Comparison of ENCODE assay signal across 25 cellular contexts in the genomic region with DNA sequence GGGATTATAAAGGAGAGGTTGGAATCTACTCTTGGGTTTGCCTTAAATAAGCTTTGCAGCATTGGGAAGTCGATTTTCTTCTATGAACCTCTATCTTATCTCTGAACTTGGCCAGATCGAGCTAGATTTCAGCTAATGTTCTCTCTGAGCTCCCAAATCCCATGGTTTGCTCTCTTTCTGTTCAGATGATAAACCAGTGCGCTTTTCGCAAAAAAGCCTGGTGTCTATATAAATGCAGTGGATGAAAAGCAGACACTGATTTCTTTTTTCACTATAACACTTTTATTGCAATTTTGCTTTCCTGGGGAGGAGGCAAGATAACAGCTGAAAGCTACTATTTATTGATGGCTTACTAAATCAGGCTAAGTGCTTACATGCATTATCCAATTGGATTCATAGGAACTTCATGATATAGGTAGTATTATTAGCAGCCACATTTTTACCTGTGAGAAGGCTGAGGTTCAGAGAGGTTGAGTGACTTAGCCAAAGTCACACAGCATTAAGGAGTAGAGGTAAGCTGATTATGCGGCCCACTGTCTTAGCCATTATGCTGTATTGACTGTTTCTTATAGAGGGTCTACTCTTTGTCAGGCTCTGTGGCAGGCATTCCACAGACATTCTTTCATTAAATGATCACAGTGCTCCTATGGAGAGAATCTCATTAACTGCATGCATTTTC.
"Had no signal": no experiment of that assay in that cellular context is flagged by ENCODE, and none has a peak within 500 bp of the region (broad histone marks: within the 10 kb centered on the region; RNA-seq: fewer than 3 reads in every experiment).

No MANE protein-coding gene starts in this region.

- H3K9me3 ChIP-seq: left ventricle myocardium inferior, mucosa of descending colon, pancreas, prostate gland, sigmoid colon, spleen, uterus had no signal

- H3K27me3 Mint-ChIP-seq: naive thymus-derived CD4-positive, alpha-beta T cell; natural killer cell treated with Interleukin-12 subunit alpha and Interleukin-12 subunit beta and Interleukin-15 and Interleukin-18, amount 100 ng/mL, for 72 hours; stimulated activated naive CD8-positive, alpha-beta T cell treated with anti-CD3 and anti-CD28 coated beads, Interleukin-15, Interleukin-2, amounts not matched to agents 100 ng/mL and 50 ng/mL, for 24 hours; type B pancreatic cell had no signal

- H3K4me2 ChIP-seq: hepatocyte had no signal

- H3K36me3 ChIP-seq: left ventricle myocardium inferior, pancreas, prostate gland, sigmoid colon, spleen, uterus had no signal

- DNase-seq: islet precursor cell; left ventricle myocardium inferior; midbrain; mucosa of descending colon; naive thymus-derived CD4-positive, alpha-beta T cell; nucleus accumbens; pancreas; posterior cingulate gyrus; retina; right cardiac atrium; sigmoid colon; small intestine; spleen; stimulated activated CD4-positive, alpha-beta T cell treated with anti-CD3 and anti-CD28 coated beads, Interleukin-4, amount 100 ng/mL, for 24 hours; stimulated activated naive CD4-positive, alpha-beta T cell; substantia nigra; uterus had no signal

- H3K36me3 Mint-ChIP-seq: natural killer cell treated with Interleukin-12 subunit alpha and Interleukin-12 subunit beta and Interleukin-15 and Interleukin-18, amount 100 ng/mL, for 72 hours; stimulated activated effector memory CD8-positive, alpha-beta T cell treated with anti-CD3 and anti-CD28 coated beads, Interleukin-12 subunit alpha, Interleukin-12 subunit beta, amount 100 ng/mL, for 72 hours had no signal

- H3K27ac Mint-ChIP-seq: naive thymus-derived CD4-positive, alpha-beta T cell; natural killer cell treated with Interleukin-12 subunit alpha and Interleukin-12 subunit beta and Interleukin-15 and Interleukin-18, amount 100 ng/mL, for 72 hours; stimulated activated effector memory CD8-positive, alpha-beta T cell treated with anti-CD3 and anti-CD28 coated beads, Interleukin-12 subunit alpha, Interleukin-12 subunit beta, amount 100 ng/mL, for 72 hours; stimulated activated naive CD8-positive, alpha-beta T cell treated with anti-CD3 and anti-CD28 coated beads, Interleukin-15, Interleukin-2, amounts not matched to agents 100 ng/mL and 50 ng/mL, for 24 hours; type B pancreatic cell had no signal

- ATAC-seq: mucosa of descending colon; naive thymus-derived CD4-positive, alpha-beta T cell; natural killer cell treated with Interleukin-12 subunit alpha and Interleukin-12 subunit beta and Interleukin-15 and Interleukin-18, amount 100 ng/mL, for 72 hours; pancreas; right cardiac atrium; stimulated activated effector memory CD8-positive, alpha-beta T cell treated with anti-CD3 and anti-CD28 coated beads, Interleukin-12 subunit alpha, Interleukin-12 subunit beta, amount 100 ng/mL, for 72 hours had no signal

- H3K4me3 ChIP-seq: hepatocyte, left ventricle myocardium inferior, lung, mucosa of descending colon, pancreas, prostate gland, sigmoid colon, spleen, tibial nerve, uterus had no signal

- H3K27ac ChIP-seq: hepatocyte, left ventricle myocardium inferior, pancreas, prostate gland, sigmoid colon, spleen, tibial nerve, uterus had no signal

- H3K79me2 ChIP-seq: hepatocyte had no signal

- H3K9me3 Mint-ChIP-seq: natural killer cell treated with Interleukin-12 subunit alpha and Interleukin-12 subunit beta and Interleukin-15 and Interleukin-18, amount 100 ng/mL, for 72 hours; stimulated activated effector memory CD8-positive, alpha-beta T cell treated with anti-CD3 and anti-CD28 coated beads, Interleukin-12 subunit alpha, Interleukin-12 subunit beta, amount 100 ng/mL, for 72 hours; type B pancreatic cell had no signal

- H3K4me1 ChIP-seq: prostate gland, sigmoid colon, tibial nerve, uterus had no signal

- H3K4me3 Mint-ChIP-seq: naive thymus-derived CD4-positive, alpha-beta T cell; natural killer cell treated with Interleukin-12 subunit alpha and Interleukin-12 subunit beta and Interleukin-15 and Interleukin-18, amount 100 ng/mL, for 72 hours; stimulated activated effector memory CD8-positive, alpha-beta T cell treated with anti-CD3 and anti-CD28 coated beads, Interleukin-12 subunit alpha, Interleukin-12 subunit beta, amount 100 ng/mL, for 72 hours; stimulated activated naive CD8-positive, alpha-beta T cell treated with anti-CD3 and anti-CD28 coated beads, Interleukin-15, Interleukin-2, amounts not matched to agents 100 ng/mL and 50 ng/mL, for 24 hours; type B pancreatic cell had no signal

- H3K27me3 ChIP-seq: hepatocyte, pancreas, sigmoid colon, spleen, tibial nerve, uterus had no signal

- H2AFZ ChIP-seq: hepatocyte had no signal

- H3K4me1 Mint-ChIP-seq: naive thymus-derived CD4-positive, alpha-beta T cell; stimulated activated effector memory CD8-positive, alpha-beta T cell treated with anti-CD3 and anti-CD28 coated beads, Interleukin-12 subunit alpha, Interleukin-12 subunit beta, amount 100 ng/mL, for 72 hours had no signal
